26 cellular contexts compared by ENCODE assay signal in genomic region chr3:109910772-109911171, GRCh38.
"Had no signal": no experiment of that assay in that cellular context is flagged by ENCODE, and none has a peak within 500 bp of the region (broad histone marks: within the 10 kb centered on the region; RNA-seq: fewer than 3 reads in every experiment).

No MANE protein-coding gene starts in this region.

- H3K36me3 ChIP-seq: adrenal gland, breast epithelium, colonic mucosa, left lung, tibial artery had no signal

- DNase-seq: activated B cell treated with CpG ODN at 0.5 μM for 24 hours; activated CD4-positive, alpha-beta T cell treated with anti-CD3 and anti-CD28 coated beads for 36 hours; activated CD4-positive, alpha-beta T cell treated with anti-CD3 and anti-CD28 coated beads, Interleukin-2, amount 50 U/mL, for 4 hours; activated CD8-positive, alpha-beta memory T cell treated with anti-CD3 and anti-CD28 coated beads for 24 hours; activated CD8-positive, alpha-beta memory T cell treated with anti-CD3 and anti-CD28 coated beads, Interleukin-2, amount 50 U/mL, for 4 hours; activated naive CD4-positive, alpha-beta T cell; activated T-cell treated with anti-CD3 and anti-CD28 coated beads, Interleukin-2, amount 50 U/mL, for 24 hours; adrenal gland; colonic mucosa; dorsolateral prefrontal cortex; effector memory CD8-positive, alpha-beta T cell; left lung; mucosa of descending colon; nephron progenitor cell; nucleus accumbens; small intestine; stimulated activated CD4-positive, alpha-beta T cell treated with anti-CD3 and anti-CD28 coated beads, Interleukin-2, amount 100 ng/mL, for 24 hours; stimulated activated naive CD8-positive, alpha-beta T cell treated with anti-CD3 and anti-CD28 coated beads, Interleukin-15, amount 100 ng/mL, for 72 hours; T-helper 9 cell; tibial artery had no signal

- H3K4me3 ChIP-seq: adrenal gland, breast epithelium, colonic mucosa, dorsolateral prefrontal cortex, left lung, mucosa of descending colon, tibial artery had no signal

- H3K9ac ChIP-seq: parathyroid adenoma had no signal

- H3K4me1 ChIP-seq: adrenal gland, breast epithelium, colonic mucosa, left lung, parathyroid adenoma, tibial artery had no signal

- H2AFZ ChIP-seq: parathyroid adenoma had no signal

- H3K4me3 Mint-ChIP-seq: activated B cell treated with CpG ODN at 0.5 μM for 24 hours; activated CD4-positive, alpha-beta T cell treated with anti-CD3 and anti-CD28 coated beads for 36 hours; activated naive CD8-positive, alpha-beta T cell; activated T-cell treated with anti-CD3 and anti-CD28 coated beads, Interleukin-2, amount 50 U/mL, for 24 hours; effector memory CD8-positive, alpha-beta T cell; memory B cell; nephron progenitor cell; stimulated activated effector memory CD8-positive, alpha-beta T cell treated with anti-CD3 and anti-CD28 coated beads, Interleukin-12 subunit alpha, Interleukin-12 subunit beta, amount 100 ng/mL, for 72 hours; stimulated activated naive CD8-positive, alpha-beta T cell treated with anti-CD3 and anti-CD28 coated beads, Interleukin-15, amount 100 ng/mL, for 72 hours had no signal

- H3K79me2 ChIP-seq: parathyroid adenoma had no signal

- H3K27ac ChIP-seq: adrenal gland, breast epithelium, colonic mucosa, dorsolateral prefrontal cortex, left lung, parathyroid adenoma, tibial artery had no signal

- H3K9me3 ChIP-seq: adrenal gland, colonic mucosa, tibial artery had no signal

- H3K27me3 Mint-ChIP-seq: activated B cell treated with CpG ODN at 0.5 μM for 24 hours; activated CD4-positive, alpha-beta T cell treated with anti-CD3 and anti-CD28 coated beads for 36 hours; activated naive CD8-positive, alpha-beta T cell; activated T-cell treated with anti-CD3 and anti-CD28 coated beads, Interleukin-2, amount 50 U/mL, for 24 hours; effector memory CD8-positive, alpha-beta T cell; memory B cell; stimulated activated naive CD8-positive, alpha-beta T cell treated with anti-CD3 and anti-CD28 coated beads, Interleukin-15, amount 100 ng/mL, for 72 hours had no signal

- H3K27me3 ChIP-seq: adrenal gland, breast epithelium, colonic mucosa, dorsolateral prefrontal cortex, left lung, tibial artery had no signal

- H3K27ac Mint-ChIP-seq: activated B cell treated with CpG ODN at 0.5 μM for 24 hours; activated CD4-positive, alpha-beta T cell treated with anti-CD3 and anti-CD28 coated beads for 36 hours; activated naive CD8-positive, alpha-beta T cell; activated T-cell treated with anti-CD3 and anti-CD28 coated beads, Interleukin-2, amount 50 U/mL, for 24 hours; activated T-helper 2 cell treated with anti-CD3 and anti-CD28 coated beads, Interferon-gamma antibody, Interleukin-2, Interleukin-4, amounts not matched to agents 10 μg/mL and 5 μg/mL and 100 μg/mL, durations not matched to agents 14 hours and 24 hours and 36 hours; effector memory CD8-positive, alpha-beta T cell; memory B cell; nephron progenitor cell; stimulated activated effector memory CD8-positive, alpha-beta T cell treated with anti-CD3 and anti-CD28 coated beads, Interleukin-12 subunit alpha, Interleukin-12 subunit beta, amount 100 ng/mL, for 72 hours had no signal

- H3K4me1 Mint-ChIP-seq: activated B cell treated with CpG ODN at 0.5 μM for 24 hours; activated CD4-positive, alpha-beta T cell treated with anti-CD3 and anti-CD28 coated beads for 36 hours; memory B cell; nephron progenitor cell; stimulated activated effector memory CD8-positive, alpha-beta T cell treated with anti-CD3 and anti-CD28 coated beads, Interleukin-12 subunit alpha, Interleukin-12 subunit beta, amount 100 ng/mL, for 72 hours; stimulated activated naive CD8-positive, alpha-beta T cell treated with anti-CD3 and anti-CD28 coated beads, Interleukin-15, amount 100 ng/mL, for 72 hours had no signal

- H3K36me3 Mint-ChIP-seq: memory B cell; stimulated activated effector memory CD8-positive, alpha-beta T cell treated with anti-CD3 and anti-CD28 coated beads, Interleukin-12 subunit alpha, Interleukin-12 subunit beta, amount 100 ng/mL, for 72 hours had no signal
